Comparison of ENCODE assay signal across 16 cellular contexts in genomic region chr10:20885678-20886077, GRCh38. TPM values are rescaled to one million over a fixed set of nuclear protein-coding genes. Genes with fewer than 3 reads are reported as not detected.
DNase-seq lines count a peak whose midpoint lies in the region; ATAC-seq, FAIRE-seq and TF ChIP-seq lines count a peak whose summit lies in the region.
"Had no signal": no experiment of that assay in that cellular context is flagged by ENCODE, and none has a peak within 500 bp of the region (broad histone marks: within the 10 kb centered on the region; RNA-seq: fewer than 3 reads in every experiment).

No MANE protein-coding gene starts in this region.

- ATAC-seq in Right ventricle myocardium inferior = peak; percentile 75
- peak; percentile 74 to 83 (median 83) for ATAC-seq in heart left ventricle
- peak; percentile 67 for ATAC-seq in upper lobe of right lung
- ATAC-seq in HG02610 (IDR thresholded peaks at IDR 0.05; ENCODE audit: unreplicated experiment) = no peak

- H3K4me1 ChIP-seq in heart left ventricle (peaks cover 0 to 33% (median 1%) of the 10 kb centered on the region in 12 donors), upper lobe of right lung (no peaks in the 10 kb centered on the region)
- H3K4me1 ChIP-seq: esophagus muscularis mucosa had no signal

- H3K9me3 ChIP-seq in heart left ventricle = no peaks in the 10 kb centered on the region
- H3K9me3 ChIP-seq in upper lobe of right lung = no peaks in the 10 kb centered on the region
- H3K9me3 ChIP-seq: esophagus muscularis mucosa had no signal

- DNase-seq in Right ventricle myocardium inferior (ENCODE audit: missing footprints) (no peak), cardiac septum (ENCODE audit: low spot score) (no peak), RCC 7860 (ENCODE audit: low spot score) (peak; percentile 56), heart left ventricle (no peak), upper lobe of right lung (no peak), NCI-H187 (lab: John Stamatoyannopoulos, UW) (no peak)
- DNase-seq in activated CD8-positive, alpha-beta memory T cell treated with anti-CD3 and anti-CD28 coated beads for 24 hours = no peak
- DNase-seq: activated CD4-positive, alpha-beta T cell treated with anti-CD3 and anti-CD28 coated beads, Interleukin-2, amount 50 U/mL, for 48 hours; activated gamma-delta T cell; OCI-M1; stimulated activated CD4-positive, alpha-beta T cell treated with anti-CD3 and anti-CD28 coated beads, Interleukin-4, amount 100 ng/mL, for 4 hours; stimulated activated naive CD4-positive, alpha-beta T cell treated with Interleukin-2 at 50 U/mL for 16 hours had no signal

- intact Hi-C loops in Right ventricle myocardium inferior (cut with DNase I) = loop anchor here (10.0 kb wide), 1 partner anchor 379 kb away; no protein-coding TSS in a partner anchor
- intact Hi-C loops in cardiac septum (cut with DNase I) = no loop called here
- intact Hi-C loops in heart left ventricle (cut with DNase I) = loop anchor here in 3 of 10 donors (5.0 to 10.0 kb wide), 3 partner anchors 179 to 192 kb away; no protein-coding TSS in a partner anchor
- intact Hi-C loops in upper lobe of right lung (cut with DNase I) = no loop called here

- H3K4me3 ChIP-seq in heart left ventricle = peak overlapping the region in 3 of 12 donors; percentile 2 to 21 (median 8)
- no peak overlapping the region for H3K4me3 ChIP-seq in upper lobe of right lung
- H3K4me3 ChIP-seq: esophagus muscularis mucosa had no signal

- H3K27ac ChIP-seq in heart left ventricle (peak overlapping the region in 10 of 12 donors; percentile 48 to 76 (median 58)), upper lobe of right lung (no peak overlapping the region)
- H3K27ac ChIP-seq: esophagus muscularis mucosa had no signal

- H3K36me3 ChIP-seq in heart left ventricle = peaks cover 0 to 63% (median 0%) of the 10 kb centered on the region in 9 donors
- peaks cover 4% of the 10 kb centered on the region for H3K36me3 ChIP-seq in upper lobe of right lung

- H3K27me3 ChIP-seq in heart left ventricle (no peaks in the 10 kb centered on the region), upper lobe of right lung (no peaks in the 10 kb centered on the region)

- peak; percentile 84 for FAIRE-seq in RCC 7860 (lab: Jason Lieb, UNC)
- FAIRE-seq: H54 had no signal

- WGBS in heart left ventricle, 4 donors = 22 to 36% (median 30%) methylated on average over 3 of the region's 3 CpGs

- no peak for TF ChIP-seq POLR2A in heart left ventricle (IDR thresholded peaks at IDR 0.05)

- TF ChIP-seq CTCF in heart left ventricle (IDR thresholded peaks at IDR 0.05) = no peak
- TF ChIP-seq CTCF in upper lobe of right lung (IDR thresholded peaks at IDR 0.05) = no peak

RNA-seq across cellular contexts. Expression of gene NEBL, which starts 11.4 kb away (rescaled TPM):
- total RNA-seq in Right ventricle myocardium inferior (666 TPM), cardiac septum (597 TPM), heart left ventricle (100 to 1,000 TPM; 390 to 855 (median 591) TPM), upper lobe of right lung (106 TPM)
- 100 to 1,000 TPM; 187 to 383 TPM for polyA plus RNA-seq in heart left ventricle
- total RNA-seq: T-helper 2 cell treated with Interferon-gamma antibody and Interleukin-4, amounts not matched to agents 100 ng/mL and 5 ng/mL, for 36 hours had no signal
